13 cellular contexts compared by ENCODE assay signal in genomic region chr9:114394523-114395193, GRCh38. TPM values are rescaled to one million over a fixed set of nuclear protein-coding genes. Genes with fewer than 3 reads are reported as not detected.
A peak's percentile ranks its signal among the peaks of the same experiment; 100 is the strongest.
DNase-seq lines count a peak whose midpoint lies in the region; ATAC-seq, FAIRE-seq and TF ChIP-seq lines count a peak whose summit lies in the region.
"Had no signal": no experiment of that assay in that cellular context is flagged by ENCODE, and none has a peak within 500 bp of the region (broad histone marks: within the 10 kb centered on the region; RNA-seq: fewer than 3 reads in every experiment).

No MANE protein-coding gene starts in this region.

- BruUV-seq in HepG2 (replicated peaks; lab: Mats Ljungman, UMichigan): no TSS peak

- H3K9ac ChIP-seq in HepG2 (ENCODE audit: insufficient read depth, low read depth, low read length) (no peak overlapping the region), muscle layer of colon (ENCODE audit: low read length) (no peak overlapping the region)

- in situ Hi-C loops in HepG2 (cut with HindIII; ENCODE audit: extremely low pct_ligation_motif_present, low pct_unique_long_range_greater_than_20kb): no loop called here

- H3K27me3 Mint-ChIP-seq in WTC11 (ENCODE audit: low read depth): no peaks in the 10 kb centered on the region

- POLR2A ChIA-PET in HepG2 (lab: Yijun Ruan, JAX) (no interaction called here), WTC11 (lab: Charles Lee) (interaction anchor here (0.9 kb wide), 1 partner anchor 13 kb away, joined by 3 read pairs; no protein-coding TSS in a partner anchor)

- H3K4me1 Mint-ChIP-seq in WTC11: peaks cover 48% of the 10 kb centered on the region

- FAIRE-seq in HepG2 (lab: Jason Lieb, UNC): no peak

- intact Hi-C loops in HepG2 (cut with micrococcal nuclease; ENCODE audit: unreplicated experiment) (no loop called here), right lobe of liver (cut with DNase I) (no loop called here), ascending aorta (cut with DNase I) (loop anchor here (5.0 to 10.0 kb wide), 4 partner anchors 193 to 1760 kb away; partner anchors contain the start of genes ATP6V1G1 and PAPPA), uterus (cut with DNase I; ENCODE audit: low total_unique reads) (no loop called here)

- H3K27ac Mint-ChIP-seq in WTC11: no peak overlapping the region; the same call in 1 of the 2 replicates

- H3K4me3 Mint-ChIP-seq in WTC11: no peak overlapping the region

- no peaks in the 10 kb centered on the region for H3K27me3 ChIP-seq in HepG2 (ENCODE audit: control insufficient read depth in 1 of 2, insufficient read depth in 2 of 2, low read length in 2 of 2)
- H3K27me3 ChIP-seq in right lobe of liver: no peaks in the 10 kb centered on the region
- H3K27me3 ChIP-seq in ascending aorta: no peaks in the 10 kb centered on the region
- H3K27me3 ChIP-seq in muscle layer of colon (ENCODE audit: control insufficient read depth in 1 of 2, insufficient read depth in 2 of 2, low read length in 2 of 2): no peaks in the 10 kb centered on the region
- H3K27me3 ChIP-seq in uterus: no peaks in the 10 kb centered on the region

- H3K79me2 ChIP-seq in HepG2 (ENCODE audit: insufficient read depth, low read length): no peaks in the 10 kb centered on the region

- H3K36me3 ChIP-seq in HepG2 (replicated peaks in 1 of 2; ENCODE audit: control insufficient read depth in 1 of 2, insufficient read depth in 2 of 2, low read length in 2 of 2) (no peaks in the 10 kb centered on the region), right lobe of liver (no peaks in the 10 kb centered on the region), ascending aorta (no peaks in the 10 kb centered on the region), muscle layer of colon (ENCODE audit: insufficient read depth, low read length) (no peaks in the 10 kb centered on the region), uterus (no peaks in the 10 kb centered on the region)

- TF ChIP-seq POLR2A in HepG2 (IDR thresholded peaks at IDR 0.05; ENCODE audit: insufficient read depth in 1 of 2, low read depth in 2 of 2, low read length in 2 of 2): no peak
- TF ChIP-seq POLR2A in right lobe of liver (IDR thresholded peaks at IDR 0.05): no peak
- TF ChIP-seq POLR2A in uterus (IDR thresholded peaks at IDR 0.05): no peak

- H3K27ac ChIP-seq in HepG2 (ENCODE audit: extremely low read length, insufficient read depth, low read length) (no peak overlapping the region), right lobe of liver (peak overlapping the region in 1 of 3 donors; percentile 3), ascending aorta (peak overlapping the region; percentile 78 to 86), muscle layer of colon (ENCODE audit: low read depth, low read length) (peak overlapping the region; percentile 8), uterus (peak overlapping the region; percentile 97 to 98)

- H2AFZ ChIP-seq in HepG2 (ENCODE audit: low read length): no peak overlapping the region

- CTCF ChIA-PET in HepG2 (lab: Yijun Ruan, JAX; ENCODE audit: low intra/inter-chr PET ratio, low total read pairs) (no interaction called here), WTC11 (lab: Charles Lee) (interaction anchor here (1.9 to 2.3 kb wide), 2 partner anchors 11 to 55 kb away, joined by 8 to 9 read pairs; no protein-coding TSS in a partner anchor)

- TF ChIP-seq EP300 in HepG2 (IDR thresholded peaks at IDR 0.05; ENCODE audit: low read depth in 2 of 2, low read length in 2 of 2) (no peak), HepG2 (CRISPR knock-in tag; IDR thresholded peaks at IDR 0.05; ENCODE audit: borderline replicate concordance) (no peak)

- ATAC-seq in HepG2 (no peak), right lobe of liver (no peak), WTC11 (no peak)
- ATAC-seq: esophagus mucosa had no signal

- TF ChIP-seq CTCF in HepG2 (CRISPR knock-in tag; IDR thresholded peaks at IDR 0.05) (no peak), right lobe of liver (IDR thresholded peaks at IDR 0.05) (no peak), ascending aorta (IDR thresholded peaks at IDR 0.05) (no peak), uterus (IDR thresholded peaks at IDR 0.05) (peak in 1 of 4 experiments; percentile 2), WTC11 (IDR thresholded peaks at IDR 0.05) (no peak)

- peaks cover 28% of the 10 kb centered on the region for H3K4me1 ChIP-seq in HepG2 (ENCODE audit: insufficient read depth, low read length)
- H3K4me1 ChIP-seq in right lobe of liver: peaks cover 0 to 55% (median 18%) of the 10 kb centered on the region in 4 donors
- H3K4me1 ChIP-seq in ascending aorta: peaks cover 18 to 45% of the 10 kb centered on the region in 2 donors
- peaks cover 36% of the 10 kb centered on the region for H3K4me1 ChIP-seq in muscle layer of colon (ENCODE audit: insufficient read depth, low read length)
- peaks cover 3 to 18% of the 10 kb centered on the region in 2 donors for H3K4me1 ChIP-seq in uterus

- H3K4me2 ChIP-seq in HepG2 (ENCODE audit: low read depth, low read length): no peak overlapping the region
- H3K4me2 ChIP-seq: smooth muscle cell had no signal

- H4K20me1 ChIP-seq in HepG2 (ENCODE audit: insufficient read depth, low read length): no peaks in the 10 kb centered on the region

- H3K36me3 Mint-ChIP-seq in WTC11: no peaks in the 10 kb centered on the region

- TF ChIP-seq RAD21 in HepG2 (CRISPR knock-in tag; IDR thresholded peaks at IDR 0.05): no peak

- no peaks in the 10 kb centered on the region for H3K9me3 Mint-ChIP-seq in WTC11

- H3K9me3 ChIP-seq in HepG2 (ENCODE audit: low read length): no peaks in the 10 kb centered on the region
- H3K9me3 ChIP-seq in right lobe of liver: no peaks in the 10 kb centered on the region
- no peaks in the 10 kb centered on the region for H3K9me3 ChIP-seq in ascending aorta
- no peaks in the 10 kb centered on the region for H3K9me3 ChIP-seq in muscle layer of colon (ENCODE audit: low read length)
- H3K9me3 ChIP-seq in uterus: no peaks in the 10 kb centered on the region
- H3K9me3 ChIP-seq: Caco-2 had no signal

- DNase-seq in HepG2 (ENCODE audit: low spot score): no peak
- no peak for DNase-seq in right lobe of liver
- no peak for DNase-seq in ascending aorta (ENCODE audit: low spot score in 2 of 2)
- DNase-seq in uterus: peak; percentile 75 to 79
- DNase-seq in midbrain (lab: John Stamatoyannopoulos, UW): no peak
- DNase-seq in WTC11 (ENCODE audit: low spot score): no peak
- DNase-seq in stimulated activated CD4-positive, alpha-beta T cell treated with anti-CD3 and anti-CD28 coated beads, Interleukin-4, amount 100 ng/mL, for 4 hours: no peak
- DNase-seq: Caco-2; kidney glomerular epithelial cell; stimulated activated naive CD4-positive, alpha-beta T cell treated with Interleukin-2 at 50 U/mL for 16 hours had no signal

- H3K4me3 ChIP-seq in HepG2 (replicated peaks in 1 of 3; ENCODE audit: insufficient read depth in 1 of 3, low read depth in 2 of 3, low read length in 3 of 3): no peak overlapping the region
- H3K4me3 ChIP-seq in right lobe of liver: no peak overlapping the region
- H3K4me3 ChIP-seq in ascending aorta: no peak overlapping the region
- peak overlapping the region in 1 of 2 donors; percentile 37 for H3K4me3 ChIP-seq in muscle layer of colon (ENCODE audit: low read depth in 1 of 2, low read length in 2 of 2)
- H3K4me3 ChIP-seq in uterus: peak overlapping the region in 1 of 2 donors; percentile 16
- H3K4me3 ChIP-seq: smooth muscle cell had no signal

- 97% methylated on average over 5 of the region's 6 CpGs for WGBS in HepG2 (ENCODE audit: low lambda C conversion rate)
- WGBS in right lobe of liver (ENCODE audit: insufficient coverage, low coverage, low lambda C conversion rate, missing lambda C conversion rate): 16% methylated on average over 6 of the region's 6 CpGs

TF ChIP-seq in HepG2, 621 proteins besides CTCF, POLR2A, EP300 and RAD21 (continues in another document):
- TF ChIP-seq ZNF768 (CRISPR knock-in tag; IDR thresholded peaks at IDR 0.05): peak; percentile 91
- no peak for TF ChIP-seq ZFP41 (CRISPR knock-in tag; IDR thresholded peaks at IDR 0.05; ENCODE audit: borderline replicate concordance)

TF ChIP-seq in WTC11, 78 proteins besides CTCF, POLR2A, EP300 and RAD21 (continues in another document):
- TF ChIP-seq ZMAT4 (CRISPR knock-in tag; IDR thresholded peaks at IDR 0.05): no peak

RNA-seq across cellular contexts. Expression of gene AKNA, which starts 6.9 kb away (rescaled TPM):
- 2.5 and 3.1 TPM in 2 replicates for total RNA-seq in HepG2 (2016; rRNA removed; fragmentation: Illumina TruSeq; extraction: Trizol)
- 0.44 and 0.81 TPM in 2 replicates for total RNA-seq in HepG2 (2016; cell fraction: cytosol; rRNA removed; fragmentation: Illumina TruSeq; extraction: Trizol; ENCODE audit: low read depth)
- total RNA-seq in HepG2 (2016; cell fraction: insoluble cytoplasmic fraction; rRNA removed; fragmentation: Illumina TruSeq; extraction: Trizol): 2.1 and 3.1 TPM in 2 replicates
- 1.4 and 1.9 TPM in 2 replicates for total RNA-seq in HepG2 (2016; cell fraction: membrane; rRNA removed; fragmentation: Illumina TruSeq; extraction: Trizol)
- total RNA-seq in HepG2 (2016; cell fraction: nucleus; rRNA removed; fragmentation: Illumina TruSeq; extraction: Trizol): 2.4 and 2.8 TPM in 2 replicates
- 3.0 and 4.8 TPM in 2 replicates for polyA plus RNA-seq in HepG2 (2011; rRNA removed)
- polyA plus RNA-seq in HepG2 (2011; cell fraction: cytosol; rRNA removed): 2.1 and 2.5 TPM in 2 replicates
- 15.0 and 15.5 TPM in 2 replicates for polyA plus RNA-seq in HepG2 (2011; cell fraction: nucleus; rRNA removed)
- polyA plus RNA-seq in HepG2 (2012): 4.7 and 7.6 TPM in 2 replicates
- polyA plus RNA-seq in HepG2 (2016; cell fraction: cytosol; fragmentation: Illumina TruSeq; extraction: Trizol; ENCODE audit: low read depth): 0.41 and 0.43 TPM in 2 replicates
- polyA plus RNA-seq in HepG2 (2016; cell fraction: insoluble cytoplasmic fraction; fragmentation: Illumina TruSeq; extraction: Trizol; ENCODE audit: low read depth): 2.0 and 3.7 TPM in 2 replicates
- polyA plus RNA-seq in HepG2 (2016; cell fraction: membrane; fragmentation: Illumina TruSeq; extraction: Trizol; ENCODE audit: low read depth): 1.1 and 1.4 TPM in 2 replicates
- 6.0 and 6.2 TPM in 2 replicates for polyA plus RNA-seq in HepG2 (2016; cell fraction: nucleus; fragmentation: Illumina TruSeq; extraction: Trizol; ENCODE audit: insufficient read depth, low read depth)
- 7.8 and 7.9 TPM in 2 replicates for polyA minus RNA-seq in HepG2 (2011; rRNA and poly(A)+ RNA removed; ENCODE audit: low replicate concordance)
- 3.5 and 3.7 TPM in 2 replicates for polyA minus RNA-seq in HepG2 (2011; cell fraction: cytosol; rRNA and poly(A)+ RNA removed)
- 12.0 and 15.4 TPM in 2 replicates for polyA minus RNA-seq in HepG2 (2011; cell fraction: nucleus; rRNA and poly(A)+ RNA removed)
- total RNA-seq in right lobe of liver: 10 to 100 TPM in 3 of 6 experiments, 1 to 10 TPM in 3; 4.7 to 15.1 (median 9.8) TPM
- total RNA-seq in ascending aorta: 87.9 TPM
- total RNA-seq in uterus: 100 to 1,000 TPM in 1 of 4 donors, 10 to 100 TPM in 3; 24.1 to 123 (median 34.3) TPM
- total RNA-seq in WTC11 (2021): 26.0 to 29.3 TPM (median 27.5 TPM) in 3 replicates

Comparison
In these comparisons a context has a peak if more than half of its experiments do, and no peak if none do; other contexts are left out.
1. DNase-seq: peak in uterus (2 of 2); none in HepG2 (single experiment), right lobe of liver (0 of 3), ascending aorta (0 of 2), midbrain (single experiment), WTC11 (single experiment) and stimulated activated CD4-positive, alpha-beta T cell treated with anti-CD3 and anti-CD28 coated beads, Interleukin-4, amount 100 ng/mL, for 4 hours (0 of 2).